Comparison of ENCODE assay signal across 28 cellular contexts in the genomic region with DNA sequence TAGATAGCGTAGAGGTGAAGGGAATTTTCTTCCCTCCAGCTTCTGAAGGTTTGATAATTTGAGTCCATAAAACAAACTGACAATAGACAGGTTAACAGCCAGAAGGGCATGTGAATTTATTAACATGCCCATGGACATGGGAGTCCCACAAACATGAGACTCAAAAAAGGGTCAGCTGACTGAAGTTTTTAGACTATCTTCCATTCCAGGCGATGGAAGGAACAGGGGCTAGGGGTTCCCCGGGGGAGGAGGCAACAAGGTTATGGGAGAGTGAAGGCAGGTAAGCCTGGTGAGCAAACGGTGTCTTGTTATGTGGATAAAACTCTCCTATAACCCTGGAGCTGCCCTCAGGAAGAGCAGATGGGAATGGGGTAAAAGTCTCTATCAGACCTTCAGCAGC.
"Had no signal": no experiment of that assay in that cellular context is flagged by ENCODE, and none has a peak within 500 bp of the region (broad histone marks: within the 10 kb centered on the region; RNA-seq: fewer than 3 reads in every experiment).

No MANE protein-coding gene starts in this region.

- H3K36me3 ChIP-seq: cardiac muscle cell, colonic mucosa, esophagus squamous epithelium, gastroesophageal sphincter had no signal

- H3K4me1 ChIP-seq: colonic mucosa, esophagus squamous epithelium, gastroesophageal sphincter had no signal

- H3K27me3 ChIP-seq: cardiac muscle cell, colonic mucosa, esophagus squamous epithelium, gastroesophageal sphincter had no signal

- DNase-seq: activated B cell treated with CpG ODN at 0.5 μM for 24 hours; activated CD4-positive, alpha-beta memory T cell treated with anti-CD3 and anti-CD28 coated beads for 36 hours; activated CD4-positive, alpha-beta T cell treated with anti-CD3 and anti-CD28 coated beads for 48 hours; activated CD4-positive, alpha-beta T cell treated with anti-CD3 and anti-CD28 coated beads, Interleukin-2, amount 50 U/mL, for 1 hour; activated CD8-positive, alpha-beta memory T cell treated with anti-CD3 and anti-CD28 coated beads, Interleukin-2, amount 10 ng/mL, durations not matched to agents 7 days and 5 days; activated CD8-positive, alpha-beta memory T cell treated with anti-CD3 and anti-CD28 coated beads, Interleukin-2, amount 50 U/mL, for 4 hours; activated CD8-positive, alpha-beta T cell treated with anti-CD3 and anti-CD28 coated beads, Interleukin-2, amount 10 ng/mL, durations not matched to agents 7 days and 5 days; activated effector memory CD4-positive, alpha-beta T cell treated with anti-CD3 and anti-CD28 coated beads, Interleukin-2, amount 50 U/mL, for 16 hours; activated naive CD4-positive, alpha-beta T cell treated with anti-CD3 and anti-CD28 coated beads, Interleukin-2, amount 50 U/mL, for 16 hours; activated T-cell treated with anti-CD3 and anti-CD28 coated beads, Interleukin-2, amount 50 U/mL, for 1 hour; activated T-cell treated with anti-CD3 and anti-CD28 coated beads, Interleukin-2, amount 50 U/mL, for 48 hours; amniotic stem cell; anterior cingulate cortex; central memory CD4-positive, alpha-beta T cell; cerebellar nuclear complex; colonic mucosa; effector CD8-positive, alpha-beta T cell; esophagus squamous epithelium; foreskin melanocyte; head of caudate nucleus; T-helper 2 cell had no signal

- H3K27ac ChIP-seq: cardiac muscle cell, colonic mucosa, epithelial cell of prostate, esophagus squamous epithelium, gastroesophageal sphincter had no signal

- H3K9me3 ChIP-seq: colonic mucosa had no signal

- H3K4me3 ChIP-seq: cardiac muscle cell, colonic mucosa, esophagus squamous epithelium, gastroesophageal sphincter had no signal

- ATAC-seq: activated CD4-positive, CD25-positive, alpha-beta regulatory T cell treated with anti-CD3 and anti-CD28 coated beads, Interleukin-2, amount 50 U/mL, for 24 hours; activated CD8-positive, alpha-beta memory T cell treated with anti-CD3 and anti-CD28 coated beads, Interleukin-2, amount 10 ng/mL, durations not matched to agents 7 days and 5 days; activated CD8-positive, alpha-beta T cell treated with anti-CD3 and anti-CD28 coated beads, Interleukin-2, amount 10 ng/mL, durations not matched to agents 7 days and 5 days; gastroesophageal sphincter had no signal

- FAIRE-seq: astrocyte, endometrium, endothelial cell of umbilical vein had no signal
